In genomic region chr20:53652859-53653520, GRCh38 we compare ENCODE assay signal across 9 cellular contexts. TPM values are rescaled to one million over a fixed set of nuclear protein-coding genes. Genes with fewer than 3 reads are reported as not detected.
DNase-seq lines count a peak whose midpoint lies in the region; ATAC-seq and TF ChIP-seq lines count a peak whose summit lies in the region.
"Had no signal": no experiment of that assay in that cellular context is flagged by ENCODE, and none has a peak within 500 bp of the region (broad histone marks: within the 10 kb centered on the region; RNA-seq: fewer than 3 reads in every experiment).

No MANE protein-coding gene starts in this region.

- POLR2A ChIA-PET in Panc1 (lab: Charles Lee): interaction anchor here (0.7 to 1.3 kb wide), 3 partner anchors 8 to 86 kb away, joined by 3 to 6 read pairs (median 3); no protein-coding TSS in a partner anchor

- intact Hi-C loops in Panc1 (cut with micrococcal nuclease; ENCODE audit: unreplicated experiment) (no loop called here), left ventricle myocardium superior (cut with micrococcal nuclease) (no loop called here)

- peaks cover 3% of the 10 kb centered on the region for H3K36me3 Mint-ChIP-seq in T-helper 1 cell treated with Interleukin-12 subunit alpha and Interleukin-12 subunit beta and Interleukin-4 antibody, amounts not matched to agents 30 μg/mL and 1 μg/mL, for 36 hours (ENCODE audit: low read depth)

- no peaks in the 10 kb centered on the region for H3K9me3 Mint-ChIP-seq in T-helper 1 cell treated with Interleukin-12 subunit alpha and Interleukin-12 subunit beta and Interleukin-4 antibody, amounts not matched to agents 30 μg/mL and 1 μg/mL, for 36 hours

- peak overlapping the region; percentile 98 for H3K27ac Mint-ChIP-seq in T-helper 1 cell treated with Interleukin-12 subunit alpha and Interleukin-12 subunit beta and Interleukin-4 antibody, amounts not matched to agents 30 μg/mL and 1 μg/mL, for 36 hours

- no peak for DNase-seq in T-helper 1 cell
- no peak for DNase-seq in Panc1 (ENCODE audit: low read depth, low spot score)
- DNase-seq in left ventricle myocardium superior: no peak
- DNase-seq in NCI-H1436 (lab: John Stamatoyannopoulos, UW): no peak
- DNase-seq in H4 (ENCODE audit: low spot score): no peak
- DNase-seq: activated CD4-positive, alpha-beta T cell treated with anti-CD3 and anti-CD28 coated beads for 1 hour had no signal

- H3K4me3 ChIP-seq in Panc1 (ENCODE audit: low read depth in 2 of 2, low read length in 2 of 2): peak overlapping the region in 1 of 2 experiments; percentile 6; a peak in 1 of 4 replicates
- H3K4me3 ChIP-seq in subcutaneous abdominal adipose tissue (ENCODE audit: low read depth in 1 of 5, low read length in 5 of 5): no peak overlapping the region

- H3K9ac ChIP-seq in subcutaneous abdominal adipose tissue (ENCODE audit: low read length in 5 of 5): no peak overlapping the region

- H3K27me3 ChIP-seq in Panc1 (ENCODE audit: control insufficient read depth, insufficient read depth, low read length) (no peaks in the 10 kb centered on the region), subcutaneous abdominal adipose tissue (ENCODE audit: control insufficient read depth in 5 of 5, insufficient read depth in 4 of 5, low read length in 5 of 5) (no peaks in the 10 kb centered on the region)

- no TSS peak for BruUV-seq in Panc1 (replicated peaks; lab: Mats Ljungman, UMichigan)

- H3K36me3 ChIP-seq in Panc1 (ENCODE audit: control insufficient read depth, insufficient read depth, low read length) (no peaks in the 10 kb centered on the region), subcutaneous abdominal adipose tissue (ENCODE audit: control insufficient read depth in 5 of 5, insufficient read depth in 5 of 5, low read length in 5 of 5) (no peaks in the 10 kb centered on the region)

- H3K27ac ChIP-seq in Panc1 (ENCODE audit: low read length): peak overlapping the region; percentile 100
- H3K27ac ChIP-seq in subcutaneous abdominal adipose tissue (ENCODE audit: low read depth, low read length): peak overlapping the region; percentile 57

- no peaks in the 10 kb centered on the region for H3K9me3 ChIP-seq in Panc1 (ENCODE audit: control insufficient read depth, insufficient read depth, low read depth, low read length)
- no peaks in the 10 kb centered on the region for H3K9me3 ChIP-seq in subcutaneous abdominal adipose tissue (ENCODE audit: control insufficient read depth in 5 of 5, low read length in 5 of 5)

- H3K4me1 ChIP-seq in Panc1 (ENCODE audit: control insufficient read depth, insufficient read depth, low read length): peaks cover 53% of the 10 kb centered on the region
- H3K4me1 ChIP-seq in subcutaneous abdominal adipose tissue (ENCODE audit: control insufficient read depth in 5 of 5, insufficient read depth in 5 of 5, low read length in 5 of 5): peaks cover 0 to 45% (median 31%) of the 10 kb centered on the region in 5 donors

- peaks cover 44% of the 10 kb centered on the region for H3K4me1 Mint-ChIP-seq in T-helper 1 cell treated with Interleukin-12 subunit alpha and Interleukin-12 subunit beta and Interleukin-4 antibody, amounts not matched to agents 30 μg/mL and 1 μg/mL, for 36 hours (ENCODE audit: low read depth)

- no peak for TF ChIP-seq CTCF in Panc1 (IDR thresholded peaks at IDR 0.05)

- peak; percentile 45 for ATAC-seq in Panc1
- ATAC-seq in left ventricle myocardium superior: peak; percentile 61
- ATAC-seq in esophagus mucosa: no peak

- H3K4me3 Mint-ChIP-seq in T-helper 1 cell treated with Interleukin-12 subunit alpha and Interleukin-12 subunit beta and Interleukin-4 antibody, amounts not matched to agents 30 μg/mL and 1 μg/mL, for 36 hours: peak overlapping the region; percentile 80

- no peaks in the 10 kb centered on the region for H3K27me3 Mint-ChIP-seq in T-helper 1 cell treated with Interleukin-12 subunit alpha and Interleukin-12 subunit beta and Interleukin-4 antibody, amounts not matched to agents 30 μg/mL and 1 μg/mL, for 36 hours (ENCODE audit: low read depth)

- CTCF ChIA-PET in Panc1 (lab: Charles Lee): interaction anchor here (0.6 kb wide), 1 partner anchor 291 kb away, joined by 5 read pairs; no protein-coding TSS in a partner anchor

- in situ Hi-C loops in Panc1 (cut with HindIII; ENCODE audit: low pct_unique_long_range_greater_than_20kb, low sequenced_read_pairs): no loop called here

RNA-seq across cellular contexts. Expression of gene ZNF217, which starts 59.4 kb away (rescaled TPM):
- 210 TPM for total RNA-seq in Panc1 (2021; ENCODE audit: unreplicated experiment)
- 80.1 TPM for polyA plus RNA-seq in Panc1 (2012; ENCODE audit: insufficient read length)
- total RNA-seq in left ventricle myocardium superior: 8.0 TPM
- 8.1 and 9.7 TPM in 2 replicates for total RNA-seq in H4 (2014; rRNA removed; shearing (Covaris generic))
- total RNA-seq in esophagus mucosa: 30.4 TPM
